8 cellular contexts compared by ENCODE assay signal in the genomic region with DNA sequence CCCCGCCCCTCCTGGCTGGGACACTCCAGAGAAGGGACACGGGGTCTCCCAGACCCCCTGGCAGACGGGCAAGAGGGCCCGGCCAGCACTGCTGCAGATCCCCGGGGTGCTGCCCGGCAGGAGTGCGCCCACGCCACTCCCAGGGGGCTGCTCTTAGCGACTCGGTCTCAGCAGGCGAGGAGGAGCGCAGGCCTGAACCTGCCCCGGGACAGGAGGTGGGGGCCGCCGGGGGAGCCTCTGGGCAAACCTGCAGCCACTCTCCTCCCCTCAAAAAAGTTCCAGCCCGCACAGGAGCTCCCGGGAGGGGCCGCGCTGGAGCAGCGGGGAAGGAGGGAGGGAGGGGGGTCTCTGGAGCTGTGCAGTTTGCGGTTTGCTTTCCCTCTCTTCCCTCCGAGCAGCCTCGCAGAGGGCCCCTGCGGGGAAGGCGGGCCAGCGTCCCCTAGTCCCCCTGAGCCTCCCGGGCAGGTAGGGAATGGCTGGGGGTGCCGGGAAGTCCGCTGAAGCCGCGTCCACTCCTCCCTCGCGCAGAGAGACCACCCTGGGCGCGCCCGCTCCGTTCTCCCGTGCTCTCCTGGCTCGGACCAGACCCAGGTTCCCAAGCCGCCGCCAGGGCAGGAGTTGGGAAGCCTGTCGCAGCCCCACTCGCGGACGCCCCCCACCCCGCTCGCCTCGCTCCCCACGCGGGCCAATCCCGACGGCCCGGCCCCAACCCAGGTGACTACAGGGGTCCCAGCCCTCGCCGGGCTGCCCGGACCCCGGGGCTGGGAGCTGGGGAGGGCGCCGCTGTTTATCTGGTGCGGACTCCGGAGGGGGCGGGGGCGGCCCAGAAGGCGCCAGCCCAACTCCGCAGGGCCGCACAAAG. TPM values are rescaled to one million over a fixed set of nuclear protein-coding genes. Genes with fewer than 3 reads are reported as not detected.
DNase-seq lines count a peak whose midpoint lies in the region; ATAC-seq and TF ChIP-seq lines count a peak whose summit lies in the region.
"Had no signal": no experiment of that assay in that cellular context is flagged by ENCODE, and none has a peak within 500 bp of the region (broad histone marks: within the 10 kb centered on the region; RNA-seq: fewer than 3 reads in every experiment).

No MANE protein-coding gene starts in this region.

- no peaks in the 10 kb centered on the region for H3K9me3 ChIP-seq in mammary epithelial cell (replicated peaks; ENCODE audit: insufficient read depth, low read length)

- TF ChIP-seq CTCF in HFFc6 (IDR thresholded peaks at IDR 0.05), result peak; percentile 22; the same call in 1 of the 2 replicates
- TF ChIP-seq CTCF in mammary epithelial cell (conservative IDR thresholded peaks at IDR 0.05 in 1 of 2, IDR thresholded peaks at IDR 0.05 in 1 of 2; ENCODE audit: extremely low read depth in 1 of 2, insufficient read depth in 1 of 2, low read depth in 1 of 2, low read length in 2 of 2), result no peak

- H3K4me1 Mint-ChIP-seq in HFFc6 (ENCODE audit: low read depth) (peaks cover 11% of the 10 kb centered on the region), T-cell (peaks cover 0 to 25% (median 22%) of the 10 kb centered on the region in 3 donors)

- POLR2A ChIA-PET in T-cell (lab: Charles Lee), result no interaction called here

- H3K4me3 Mint-ChIP-seq in HFFc6, result peak overlapping the region; percentile 81
- H3K4me3 Mint-ChIP-seq in T-cell, result no peak overlapping the region

- H3K9me3 Mint-ChIP-seq in HFFc6 (no peaks in the 10 kb centered on the region), T-cell (no peaks in the 10 kb centered on the region)

- peaks cover 4% of the 10 kb centered on the region for H3K36me3 ChIP-seq in mammary epithelial cell (ENCODE audit: insufficient read depth, low read length)

- no peak for DNase-seq in HFFc6
- DNase-seq in mammary epithelial cell, result peak; percentile 56
- DNase-seq in left kidney (ENCODE audit: low read depth, low spot score), result peak; percentile 62
- no peak for DNase-seq in 8988T
- DNase-seq in T-cell, result no peak
- DNase-seq in activated CD4-positive, alpha-beta T cell treated with anti-CD3 and anti-CD28 coated beads for 1 hour, result no peak

- H3K36me3 Mint-ChIP-seq in HFFc6 (ENCODE audit: low read depth) (no peaks in the 10 kb centered on the region), T-cell (no peaks in the 10 kb centered on the region)
- H3K36me3 Mint-ChIP-seq: activated naive CD8-positive, alpha-beta T cell had no signal

- H3K27ac ChIP-seq in mammary epithelial cell (ENCODE audit: insufficient read depth, low read depth, low read length) (peak overlapping the region; percentile 47), temporal lobe (ENCODE audit: low read depth, low read length) (peak overlapping the region; percentile 95)

- H3K79me2 ChIP-seq in mammary epithelial cell (ENCODE audit: insufficient read depth, low read length), result peaks cover 83% of the 10 kb centered on the region

- H3K4me1 ChIP-seq in mammary epithelial cell (ENCODE audit: insufficient read depth, low read length), result peaks cover 44% of the 10 kb centered on the region

- H3K27me3 ChIP-seq in mammary epithelial cell (ENCODE audit: insufficient read depth, low read length), result no peaks in the 10 kb centered on the region

- dilution Hi-C loops in mammary epithelial cell (cut with HindIII; ENCODE audit: low sequenced_read_pairs), result no loop called here

- in situ Hi-C loops in mammary epithelial cell (cut with MboI; ENCODE audit: low sequenced_read_pairs in 2 of 2), result no loop called here

- H2AFZ ChIP-seq in mammary epithelial cell (ENCODE audit: low read depth, low read length), result peak overlapping the region; percentile 23

- H3K27ac Mint-ChIP-seq in HFFc6, result peak overlapping the region; percentile 48
- no peak overlapping the region for H3K27ac Mint-ChIP-seq in T-cell
- H3K27ac Mint-ChIP-seq: activated naive CD8-positive, alpha-beta T cell had no signal

- peaks cover 7% of the 10 kb centered on the region for H4K20me1 ChIP-seq in mammary epithelial cell (ENCODE audit: insufficient read depth, low read length)

- peak overlapping the region; percentile 29 to 63 (median 48) for H3K4me3 ChIP-seq in mammary epithelial cell (replicated peaks in 1 of 3; ENCODE audit: insufficient read depth in 1 of 3, low read depth in 2 of 3, low read length in 3 of 3)

- CTCF ChIA-PET in mammary epithelial cell (lab: Charles Lee; ENCODE audit: low non-redundant PET) (no interaction called here), T-cell (lab: Charles Lee) (interaction anchor here in 1 of 2 donors (1.4 kb wide), 1 partner anchor 85 kb away, joined by 4 read pairs; no protein-coding TSS in a partner anchor)

- H3K27me3 Mint-ChIP-seq in HFFc6 (ENCODE audit: insufficient read depth) (peaks cover 3% of the 10 kb centered on the region; the same call in 1 of the 2 replicates), T-cell (peaks cover 6 to 17% of the 10 kb centered on the region in 2 donors)

- BruUV-seq in mammary epithelial cell (replicated peaks; lab: Mats Ljungman, UMichigan), result no TSS peak

- peak overlapping the region; percentile 99 for H3K4me2 ChIP-seq in mammary epithelial cell (ENCODE audit: insufficient read depth, low read depth, low read length)

- H3K9ac ChIP-seq in mammary epithelial cell (ENCODE audit: insufficient read depth, low read length), result peak overlapping the region; percentile 43

- no peak for ATAC-seq in T-cell (replicated peaks in 1 of 4)

- intact Hi-C loops in mammary epithelial cell (cut with micrococcal nuclease), result no loop called here

- 0% methylated on average over 4 of the region's 66 CpGs for WGBS in mammary epithelial cell (ENCODE audit: low coverage, missing lambda C conversion rate)

RNA-seq across cellular contexts. Expression of gene NACC2, which starts 44.2 kb away (rescaled TPM):
- total RNA-seq in HFFc6 (2021; fragmentation: NEBNext Ultra II Directional; extraction: Animal tissue kit (Norgen Biotek cat#: 25700)), result 10 to 100 TPM; 38.2 to 46.7 (median 40.2) TPM
- total RNA-seq in mammary epithelial cell (10 to 100 TPM; 14.1 to 27.3 TPM), temporal lobe (3.9 TPM), T-cell (10 to 100 TPM in 3 of 5 donors, 1 to 10 TPM in 2; 4.2 to 11.7 (median 11.3) TPM)
- polyA plus RNA-seq in mammary epithelial cell, result 6.7 TPM
- 13.1 TPM for polyA minus RNA-seq in mammary epithelial cell

Comparison
In these comparisons a context has a peak if more than half of its experiments do, and no peak if none do; other contexts are left out.
1. DNase-seq: peak in mammary epithelial cell (single experiment) and left kidney (single experiment); none in HFFc6 (single experiment), 8988T (single experiment), T-cell (0 of 34) and activated CD4-positive, alpha-beta T cell treated with anti-CD3 and anti-CD28 coated beads for 1 hour (single experiment).